ENCODE assay signal across 1 cellular context in genomic region chr2:152594022-152594712, GRCh38.
TF ChIP-seq lines count a peak whose summit lies in the region.

No MANE protein-coding gene starts in this region.

TF ChIP-seq in K562, 482 proteins besides CTCF, POLR2A, EP300 and RAD21 (continued from another document):
- TF ChIP-seq ZBTB40 (IDR thresholded peaks at IDR 0.05) (no peak), ZBTB40 (CRISPR knock-in tag; IDR thresholded peaks at IDR 0.05) (no peak), EHMT2 (IDR thresholded peaks at IDR 0.05) (peak; percentile 26; the same call in 1 of the 2 replicates), L3MBTL2 (IDR thresholded peaks at IDR 0.05) (peak; percentile 93), TEAD2 (tag; IDR thresholded peaks at IDR 0.05) (no peak), SMARCA4 (IDR thresholded peaks at IDR 0.05) (no peak), GABPB1 (CRISPR knock-in tag; IDR thresholded peaks at IDR 0.05) (no peak), SUPT5H (IDR thresholded peaks at IDR 0.05) (no peak), CTCFL (IDR thresholded peaks at IDR 0.05; ENCODE audit: borderline replicate concordance, insufficient read depth, low read depth, low read length, poor library complexity, severe bottlenecking) (no peak), CXXC5 (CRISPR knock-in tag; IDR thresholded peaks at IDR 0.05) (peak; percentile 51), GABPA (tag; conservative IDR thresholded peaks at IDR 0.05; ENCODE audit: low read depth) (peak; percentile 58), ZNF589 (CRISPR knock-in tag; IDR thresholded peaks at IDR 0.05; ENCODE audit: low read depth) (peak; percentile 65; the same call in 1 of the 2 replicates), JUND (IDR thresholded peaks at IDR 0.05; ENCODE audit: borderline replicate concordance, low read depth, low read length) (peak; percentile 18; the same call in 1 of the 2 replicates), JUND (tag; IDR thresholded peaks at IDR 0.05; ENCODE audit: borderline replicate concordance, low read depth, low read length) (no peak), ETV1 (tag; conservative IDR thresholded peaks at IDR 0.05; ENCODE audit: low read depth) (peak; percentile 68), CBX3 (IDR thresholded peaks at IDR 0.05; ENCODE audit: borderline replicate concordance in 1 of 2, low read length in 2 of 2) (peak in 1 of 2 experiments; percentile 67; a peak in 1 of 3 replicates), JUNB (CRISPR knock-in tag; conservative IDR thresholded peaks at IDR 0.05) (no peak)
- TF ChIP-seq, protein P1, sequence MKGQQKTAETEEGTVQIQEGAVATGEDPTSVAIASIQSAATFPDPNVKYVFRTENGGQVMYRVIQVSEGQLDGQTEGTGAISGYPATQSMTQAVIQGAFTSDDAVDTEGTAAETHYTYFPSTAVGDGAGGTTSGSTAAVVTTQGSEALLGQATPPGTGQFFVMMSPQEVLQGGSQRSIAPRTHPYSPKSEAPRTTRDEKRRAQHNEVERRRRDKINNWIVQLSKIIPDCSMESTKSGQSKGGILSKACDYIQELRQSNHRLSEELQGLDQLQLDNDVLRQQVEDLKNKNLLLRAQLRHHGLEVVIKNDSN (CRISPR knock-in tag; IDR thresholded peaks at IDR 0.05), result no peak
- TF ChIP-seq, protein P2, sequence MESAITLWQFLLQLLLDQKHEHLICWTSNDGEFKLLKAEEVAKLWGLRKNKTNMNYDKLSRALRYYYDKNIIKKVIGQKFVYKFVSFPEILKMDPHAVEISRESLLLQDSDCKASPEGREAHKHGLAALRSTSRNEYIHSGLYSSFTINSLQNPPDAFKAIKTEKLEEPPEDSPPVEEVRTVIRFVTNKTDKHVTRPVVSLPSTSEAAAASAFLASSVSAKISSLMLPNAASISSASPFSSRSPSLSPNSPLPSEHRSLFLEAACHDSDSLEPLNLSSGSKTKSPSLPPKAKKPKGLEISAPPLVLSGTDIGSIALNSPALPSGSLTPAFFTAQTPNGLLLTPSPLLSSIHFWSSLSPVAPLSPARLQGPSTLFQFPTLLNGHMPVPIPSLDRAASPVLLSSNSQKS (CRISPR knock-in tag; IDR thresholded peaks at IDR 0.05), result no peak
- TF ChIP-seq, protein P3, sequence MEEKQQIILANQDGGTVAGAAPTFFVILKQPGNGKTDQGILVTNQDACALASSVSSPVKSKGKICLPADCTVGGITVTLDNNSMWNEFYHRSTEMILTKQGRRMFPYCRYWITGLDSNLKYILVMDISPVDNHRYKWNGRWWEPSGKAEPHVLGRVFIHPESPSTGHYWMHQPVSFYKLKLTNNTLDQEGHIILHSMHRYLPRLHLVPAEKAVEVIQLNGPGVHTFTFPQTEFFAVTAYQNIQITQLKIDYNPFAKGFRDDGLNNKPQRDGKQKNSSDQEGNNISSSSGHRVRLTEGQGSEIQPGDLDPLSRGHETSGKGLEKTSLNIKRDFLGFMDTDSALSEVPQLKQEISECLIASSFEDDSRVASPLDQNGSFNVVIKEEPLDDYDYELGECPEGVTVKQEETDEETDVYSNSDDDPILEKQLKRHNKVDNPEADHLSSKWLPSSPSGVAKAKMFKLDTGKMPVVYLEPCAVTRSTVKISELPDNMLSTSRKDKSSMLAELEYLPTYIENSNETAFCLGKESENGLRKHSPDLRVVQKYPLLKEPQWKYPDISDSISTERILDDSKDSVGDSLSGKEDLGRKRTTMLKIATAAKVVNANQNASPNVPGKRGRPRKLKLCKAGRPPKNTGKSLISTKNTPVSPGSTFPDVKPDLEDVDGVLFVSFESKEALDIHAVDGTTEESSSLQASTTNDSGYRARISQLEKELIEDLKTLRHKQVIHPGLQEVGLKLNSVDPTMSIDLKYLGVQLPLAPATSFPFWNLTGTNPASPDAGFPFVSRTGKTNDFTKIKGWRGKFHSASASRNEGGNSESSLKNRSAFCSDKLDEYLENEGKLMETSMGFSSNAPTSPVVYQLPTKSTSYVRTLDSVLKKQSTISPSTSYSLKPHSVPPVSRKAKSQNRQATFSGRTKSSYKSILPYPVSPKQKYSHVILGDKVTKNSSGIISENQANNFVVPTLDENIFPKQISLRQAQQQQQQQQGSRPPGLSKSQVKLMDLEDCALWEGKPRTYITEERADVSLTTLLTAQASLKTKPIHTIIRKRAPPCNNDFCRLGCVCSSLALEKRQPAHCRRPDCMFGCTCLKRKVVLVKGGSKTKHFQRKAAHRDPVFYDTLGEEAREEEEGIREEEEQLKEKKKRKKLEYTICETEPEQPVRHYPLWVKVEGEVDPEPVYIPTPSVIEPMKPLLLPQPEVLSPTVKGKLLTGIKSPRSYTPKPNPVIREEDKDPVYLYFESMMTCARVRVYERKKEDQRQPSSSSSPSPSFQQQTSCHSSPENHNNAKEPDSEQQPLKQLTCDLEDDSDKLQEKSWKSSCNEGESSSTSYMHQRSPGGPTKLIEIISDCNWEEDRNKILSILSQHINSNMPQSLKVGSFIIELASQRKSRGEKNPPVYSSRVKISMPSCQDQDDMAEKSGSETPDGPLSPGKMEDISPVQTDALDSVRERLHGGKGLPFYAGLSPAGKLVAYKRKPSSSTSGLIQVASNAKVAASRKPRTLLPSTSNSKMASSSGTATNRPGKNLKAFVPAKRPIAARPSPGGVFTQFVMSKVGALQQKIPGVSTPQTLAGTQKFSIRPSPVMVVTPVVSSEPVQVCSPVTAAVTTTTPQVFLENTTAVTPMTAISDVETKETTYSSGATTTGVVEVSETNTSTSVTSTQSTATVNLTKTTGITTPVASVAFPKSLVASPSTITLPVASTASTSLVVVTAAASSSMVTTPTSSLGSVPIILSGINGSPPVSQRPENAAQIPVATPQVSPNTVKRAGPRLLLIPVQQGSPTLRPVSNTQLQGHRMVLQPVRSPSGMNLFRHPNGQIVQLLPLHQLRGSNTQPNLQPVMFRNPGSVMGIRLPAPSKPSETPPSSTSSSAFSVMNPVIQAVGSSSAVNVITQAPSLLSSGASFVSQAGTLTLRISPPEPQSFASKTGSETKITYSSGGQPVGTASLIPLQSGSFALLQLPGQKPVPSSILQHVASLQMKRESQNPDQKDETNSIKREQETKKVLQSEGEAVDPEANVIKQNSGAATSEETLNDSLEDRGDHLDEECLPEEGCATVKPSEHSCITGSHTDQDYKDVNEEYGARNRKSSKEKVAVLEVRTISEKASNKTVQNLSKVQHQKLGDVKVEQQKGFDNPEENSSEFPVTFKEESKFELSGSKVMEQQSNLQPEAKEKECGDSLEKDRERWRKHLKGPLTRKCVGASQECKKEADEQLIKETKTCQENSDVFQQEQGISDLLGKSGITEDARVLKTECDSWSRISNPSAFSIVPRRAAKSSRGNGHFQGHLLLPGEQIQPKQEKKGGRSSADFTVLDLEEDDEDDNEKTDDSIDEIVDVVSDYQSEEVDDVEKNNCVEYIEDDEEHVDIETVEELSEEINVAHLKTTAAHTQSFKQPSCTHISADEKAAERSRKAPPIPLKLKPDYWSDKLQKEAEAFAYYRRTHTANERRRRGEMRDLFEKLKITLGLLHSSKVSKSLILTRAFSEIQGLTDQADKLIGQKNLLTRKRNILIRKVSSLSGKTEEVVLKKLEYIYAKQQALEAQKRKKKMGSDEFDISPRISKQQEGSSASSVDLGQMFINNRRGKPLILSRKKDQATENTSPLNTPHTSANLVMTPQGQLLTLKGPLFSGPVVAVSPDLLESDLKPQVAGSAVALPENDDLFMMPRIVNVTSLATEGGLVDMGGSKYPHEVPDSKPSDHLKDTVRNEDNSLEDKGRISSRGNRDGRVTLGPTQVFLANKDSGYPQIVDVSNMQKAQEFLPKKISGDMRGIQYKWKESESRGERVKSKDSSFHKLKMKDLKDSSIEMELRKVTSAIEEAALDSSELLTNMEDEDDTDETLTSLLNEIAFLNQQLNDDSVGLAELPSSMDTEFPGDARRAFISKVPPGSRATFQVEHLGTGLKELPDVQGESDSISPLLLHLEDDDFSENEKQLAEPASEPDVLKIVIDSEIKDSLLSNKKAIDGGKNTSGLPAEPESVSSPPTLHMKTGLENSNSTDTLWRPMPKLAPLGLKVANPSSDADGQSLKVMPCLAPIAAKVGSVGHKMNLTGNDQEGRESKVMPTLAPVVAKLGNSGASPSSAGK (IDR thresholded peaks at IDR 0.05), result peak; percentile 92
